ENCODE assay signal across 40 cellular contexts in genomic region chr19:39314016-39314728, GRCh38. TPM values are rescaled to one million over a fixed set of nuclear protein-coding genes. Genes with fewer than 3 reads are reported as not detected.
"Had no signal": no experiment of that assay in that cellular context is flagged by ENCODE, and none has a peak within 500 bp of the region (broad histone marks: within the 10 kb centered on the region; RNA-seq: fewer than 3 reads in every experiment).

No MANE protein-coding gene starts in this region.

- H3K9me3 ChIP-seq: body of pancreas, breast epithelium had no signal

- H3K27ac ChIP-seq: body of pancreas, brain microvascular endothelial cell, breast epithelium, VCaP had no signal

- FAIRE-seq: astrocyte, TTC549 had no signal

- H3K36me3 ChIP-seq: brain microvascular endothelial cell, breast epithelium had no signal

- ATAC-seq: activated CD8-positive, alpha-beta T cell treated with anti-CD3 and anti-CD28 coated beads for 36 hours; activated naive CD4-positive, alpha-beta T cell treated with anti-CD3 and anti-CD28 coated beads, Interleukin-2, amount 50 U/mL, for 72 hours; activated naive CD8-positive, alpha-beta T cell treated with anti-CD3 and anti-CD28 coated beads, Interleukin-2, amount 50 U/mL, for 24 hours; activated T-cell treated with anti-CD3 and anti-CD28 coated beads, Interleukin-2, amount 50 U/mL, for 4 hours; activated T-cell treated with anti-CD3 and anti-CD28 coated beads, Interleukin-2, amount 50 U/mL, for 72 hours; activated T-helper 17 cell treated with anti-CD3 and anti-CD28 coated beads, Interleukin-2, amount 50 U/mL, for 72 hours; body of pancreas; T-cell had no signal

- H3K27me3 ChIP-seq: body of pancreas, brain microvascular endothelial cell, breast epithelium had no signal

- H3K4me3 Mint-ChIP-seq: activated B cell treated with CpG ODN at 0.5 μM for 24 hours; activated CD4-positive, alpha-beta memory T cell treated with anti-CD3 and anti-CD28 coated beads for 36 hours; activated CD4-positive, alpha-beta T cell treated with anti-CD3 and anti-CD28 coated beads, Interleukin-2, amount 10 ng/mL, durations not matched to agents 24 days and 14 days; activated CD8-positive, alpha-beta T cell treated with anti-CD3 and anti-CD28 coated beads for 36 hours; activated naive CD4-positive, alpha-beta T cell treated with anti-CD3 and anti-CD28 coated beads for 36 hours; activated naive CD8-positive, alpha-beta T cell treated with anti-CD3 and anti-CD28 coated beads, Interleukin-2, amount 10 ng/mL, durations not matched to agents 7 days and 5 days; activated naive CD8-positive, alpha-beta T cell treated with anti-CD3 and anti-CD28 coated beads, Interleukin-2, amount 50 U/mL, for 24 hours; activated T-cell treated with anti-CD3 and anti-CD28 coated beads, Interleukin-2, amount 50 U/mL, for 4 hours; activated T-cell treated with anti-CD3 and anti-CD28 coated beads, Interleukin-2, amount 50 U/mL, for 72 hours; activated T-helper 1 cell treated with anti-CD3 and anti-CD28 coated beads, Interleukin-12 subunit alpha, Interleukin-12 subunit beta, Interleukin-2, Interleukin-4 antibody, amounts not matched to agents 30 ng/mL and 10 ng/mL and 1 ng/mL, durations not matched to agents 14 hours and 24 hours and 36 hours; activated T-helper 17 cell treated with anti-CD3 and anti-CD28 coated beads, Interleukin-2, amount 50 U/mL, for 72 hours; T-cell; T-helper 2 cell treated with Interferon-gamma antibody and Interleukin-4, amounts not matched to agents 5 μg/mL and 100 μg/mL, for 36 hours had no signal

- DNase-seq: activated B cell treated with CpG ODN at 0.5 μM for 24 hours; activated CD4-positive, alpha-beta memory T cell treated with anti-CD3 and anti-CD28 coated beads for 36 hours; activated CD4-positive, alpha-beta T cell treated with anti-CD3 and anti-CD28 coated beads for 4 hours; activated CD4-positive, alpha-beta T cell treated with anti-CD3 and anti-CD28 coated beads, Interleukin-2, amount 10 ng/mL, durations not matched to agents 24 days and 14 days; activated CD4-positive, alpha-beta T cell treated with anti-CD3 and anti-CD28 coated beads, Interleukin-2, amount 50 U/mL, for 1 hour; activated CD4-positive, alpha-beta T cell treated with anti-CD3 and anti-CD28 coated beads, Interleukin-2, amount 50 U/mL, for 4 hours; activated CD4-positive, CD25-positive, alpha-beta regulatory T cell treated with anti-CD3 and anti-CD28 coated beads, Interleukin-2, amount 50 U/mL, for 72 hours; activated CD8-positive, alpha-beta memory T cell treated with anti-CD3 and anti-CD28 coated beads, Interleukin-2, amount 50 U/mL, for 4 hours; activated CD8-positive, alpha-beta T cell treated with anti-CD3 and anti-CD28 coated beads for 36 hours; activated effector memory CD4-positive, alpha-beta T cell treated with anti-CD3 and anti-CD28 coated beads, Interleukin-2, amount 50 U/mL, for 16 hours; activated gamma-delta T cell treated with Interleukin-2 at 50 U/mL for 16 hours; activated naive CD4-positive, alpha-beta T cell; activated naive CD4-positive, alpha-beta T cell treated with anti-CD3 and anti-CD28 coated beads for 36 hours; activated naive CD4-positive, alpha-beta T cell treated with anti-CD3 and anti-CD28 coated beads, Interleukin-2, amount 50 U/mL, for 16 hours; activated naive CD8-positive, alpha-beta T cell treated with anti-CD3 and anti-CD28 coated beads, Interleukin-2, amount 10 ng/mL, durations not matched to agents 7 days and 5 days; activated naive CD8-positive, alpha-beta T cell treated with anti-CD3 and anti-CD28 coated beads, Interleukin-2, amount 50 U/mL, for 24 hours; activated T-cell treated with anti-CD3 and anti-CD28 coated beads for 4 hours; activated T-cell treated with anti-CD3 and anti-CD28 coated beads, Interleukin-2, amount 50 U/mL, for 1 hour; activated T-cell treated with anti-CD3 and anti-CD28 coated beads, Interleukin-2, amount 50 U/mL, for 4 hours; activated T-cell treated with anti-CD3 and anti-CD28 coated beads, Interleukin-2, amount 50 U/mL, for 72 hours; aorta; body of pancreas; brain microvascular endothelial cell; central memory CD4-positive, alpha-beta T cell; T-cell; T-helper 2 cell; T-helper 9 cell had no signal

- H3K9me3 Mint-ChIP-seq: activated B cell treated with CpG ODN at 0.5 μM for 24 hours; activated CD4-positive, alpha-beta memory T cell treated with anti-CD3 and anti-CD28 coated beads for 36 hours; activated CD4-positive, alpha-beta T cell treated with anti-CD3 and anti-CD28 coated beads, Interleukin-2, amount 10 ng/mL, durations not matched to agents 24 days and 14 days; activated CD8-positive, alpha-beta T cell treated with anti-CD3 and anti-CD28 coated beads for 36 hours; activated naive CD4-positive, alpha-beta T cell treated with anti-CD3 and anti-CD28 coated beads for 36 hours; activated naive CD4-positive, alpha-beta T cell treated with anti-CD3 and anti-CD28 coated beads, Interleukin-2, amount 50 U/mL, for 72 hours; activated naive CD8-positive, alpha-beta T cell treated with anti-CD3 and anti-CD28 coated beads, Interleukin-2, amount 10 ng/mL, durations not matched to agents 7 days and 5 days; activated naive CD8-positive, alpha-beta T cell treated with anti-CD3 and anti-CD28 coated beads, Interleukin-2, amount 50 U/mL, for 24 hours; activated T-cell treated with anti-CD3 and anti-CD28 coated beads, Interleukin-2, amount 50 U/mL, for 4 hours; activated T-cell treated with anti-CD3 and anti-CD28 coated beads, Interleukin-2, amount 50 U/mL, for 72 hours; activated T-helper 1 cell treated with anti-CD3 and anti-CD28 coated beads, Interleukin-12 subunit alpha, Interleukin-12 subunit beta, Interleukin-2, Interleukin-4 antibody, amounts not matched to agents 30 ng/mL and 10 ng/mL and 1 ng/mL, durations not matched to agents 14 hours and 24 hours and 36 hours; activated T-helper 17 cell treated with anti-CD3 and anti-CD28 coated beads, Interleukin-2, amount 50 U/mL, for 72 hours; T-cell; T-helper 2 cell treated with Interferon-gamma antibody and Interleukin-4, amounts not matched to agents 5 μg/mL and 100 μg/mL, for 36 hours had no signal

- H3K4me3 ChIP-seq: body of pancreas, breast epithelium had no signal

- H3K27ac Mint-ChIP-seq: activated B cell treated with CpG ODN at 0.5 μM for 24 hours; activated CD4-positive, alpha-beta memory T cell treated with anti-CD3 and anti-CD28 coated beads for 36 hours; activated CD4-positive, alpha-beta T cell treated with anti-CD3 and anti-CD28 coated beads, Interleukin-2, amount 10 ng/mL, durations not matched to agents 24 days and 14 days; activated CD8-positive, alpha-beta T cell treated with anti-CD3 and anti-CD28 coated beads for 36 hours; activated naive CD4-positive, alpha-beta T cell treated with anti-CD3 and anti-CD28 coated beads for 36 hours; activated naive CD4-positive, alpha-beta T cell treated with anti-CD3 and anti-CD28 coated beads, Interleukin-2, amount 50 U/mL, for 72 hours; activated naive CD8-positive, alpha-beta T cell treated with anti-CD3 and anti-CD28 coated beads, Interleukin-2, amount 10 ng/mL, durations not matched to agents 7 days and 5 days; activated naive CD8-positive, alpha-beta T cell treated with anti-CD3 and anti-CD28 coated beads, Interleukin-2, amount 50 U/mL, for 24 hours; activated T-cell treated with anti-CD3 and anti-CD28 coated beads, Interleukin-2, amount 50 U/mL, for 72 hours; activated T-helper 1 cell treated with anti-CD3 and anti-CD28 coated beads, Interleukin-12 subunit alpha, Interleukin-12 subunit beta, Interleukin-2, Interleukin-4 antibody, amounts not matched to agents 30 ng/mL and 10 ng/mL and 1 ng/mL, durations not matched to agents 14 hours and 24 hours and 36 hours; activated T-helper 17 cell treated with anti-CD3 and anti-CD28 coated beads, Interleukin-2, amount 50 U/mL, for 72 hours; T-cell; T-helper 2 cell treated with Interferon-gamma antibody and Interleukin-4, amounts not matched to agents 5 μg/mL and 100 μg/mL, for 36 hours had no signal

- H3K27me3 Mint-ChIP-seq: activated CD4-positive, alpha-beta memory T cell treated with anti-CD3 and anti-CD28 coated beads for 36 hours; activated CD4-positive, alpha-beta T cell treated with anti-CD3 and anti-CD28 coated beads, Interleukin-2, amount 10 ng/mL, durations not matched to agents 24 days and 14 days; activated CD8-positive, alpha-beta T cell treated with anti-CD3 and anti-CD28 coated beads for 36 hours; activated naive CD8-positive, alpha-beta T cell treated with anti-CD3 and anti-CD28 coated beads, Interleukin-2, amount 10 ng/mL, durations not matched to agents 7 days and 5 days; activated naive CD8-positive, alpha-beta T cell treated with anti-CD3 and anti-CD28 coated beads, Interleukin-2, amount 50 U/mL, for 24 hours; activated T-helper 17 cell treated with anti-CD3 and anti-CD28 coated beads, Interleukin-2, amount 50 U/mL, for 72 hours; T-cell had no signal

- H3K4me1 ChIP-seq: breast epithelium had no signal

- H3K4me1 Mint-ChIP-seq: activated B cell treated with CpG ODN at 0.5 μM for 24 hours had no signal

RNA-seq across cellular contexts. Expression of gene LRFN1, which starts 6.5 kb away (rescaled TPM):
- polyA plus RNA-seq: aorta had no signal

RNA-seq across cellular contexts. Expression of gene IFNL1, which starts 18.0 kb away (rescaled TPM):
- total RNA-seq: activated B cell treated with CpG ODN at 0.5 μM for 24 hours; activated CD4-positive, alpha-beta T cell treated with anti-CD3 and anti-CD28 coated beads, Interleukin-2, amount 10 ng/mL, durations not matched to agents 24 days and 14 days; activated CD8-positive, alpha-beta memory T cell treated with anti-CD3 and anti-CD28 coated beads for 36 hours; activated CD8-positive, alpha-beta T cell treated with anti-CD3 and anti-CD28 coated beads for 36 hours; activated naive CD8-positive, alpha-beta T cell treated with anti-CD3 and anti-CD28 coated beads, Interleukin-2, amount 10 ng/mL, durations not matched to agents 7 days and 5 days; activated T-cell treated with anti-CD3 and anti-CD28 coated beads, Interleukin-2, amount 50 U/mL, for 4 hours; aorta; body of pancreas; breast epithelium; cardiac septum; cerebellum; T-helper 1 cell treated with Interleukin-12 subunit alpha and Interleukin-12 subunit beta and Interleukin-4 antibody, amounts not matched to agents 30 ng/mL and 1 ng/mL, for 36 hours had no signal
- polyA plus RNA-seq: adipose tissue, aorta had no signal

RNA-seq across cellular contexts. Expression of gene IFNL2, which starts 46.0 kb away (rescaled TPM):
- total RNA-seq: activated B cell treated with CpG ODN at 0.5 μM for 24 hours; activated CD4-positive, alpha-beta memory T cell treated with anti-CD3 and anti-CD28 coated beads for 36 hours; activated CD4-positive, alpha-beta T cell treated with anti-CD3 and anti-CD28 coated beads, Interleukin-2, amount 10 ng/mL, durations not matched to agents 24 days and 14 days; activated CD8-positive, alpha-beta memory T cell treated with anti-CD3 and anti-CD28 coated beads for 36 hours; activated CD8-positive, alpha-beta T cell treated with anti-CD3 and anti-CD28 coated beads for 36 hours; activated naive CD8-positive, alpha-beta T cell treated with anti-CD3 and anti-CD28 coated beads, Interleukin-2, amount 10 ng/mL, durations not matched to agents 7 days and 5 days; activated T-cell treated with anti-CD3 and anti-CD28 coated beads, Interleukin-2, amount 50 U/mL, for 4 hours; activated T-helper 1 cell treated with anti-CD3 and anti-CD28 coated beads, Interleukin-12 subunit alpha, Interleukin-12 subunit beta, Interleukin-2, Interleukin-4 antibody, amounts not matched to agents 30 ng/mL and 10 ng/mL and 1 ng/mL, durations not matched to agents 14 hours and 24 hours and 36 hours; activated T-helper 17 cell treated with anti-CD3 and anti-CD28 coated beads, Interleukin-2, amount 50 U/mL, for 72 hours; aorta; astrocyte; body of pancreas; breast epithelium; cardiac septum; cerebellum; T-cell; T-helper 1 cell treated with Interleukin-12 subunit alpha and Interleukin-12 subunit beta and Interleukin-4 antibody, amounts not matched to agents 30 ng/mL and 1 ng/mL, for 36 hours had no signal
- polyA plus RNA-seq: adipose tissue, aorta had no signal
